Comparison of ENCODE assay signal across 8 cellular contexts in genomic region chr3:141644931-141645330, GRCh38.
DNase-seq lines count a peak whose midpoint lies in the region; ATAC-seq and TF ChIP-seq lines count a peak whose summit lies in the region.

No MANE protein-coding gene starts in this region.

- H3K27ac ChIP-seq in RWPE2 (ENCODE audit: poor library complexity, severe bottlenecking) = no peak overlapping the region
- no peak overlapping the region for H3K27ac ChIP-seq in psoas muscle

- H3K4me3 ChIP-seq in RWPE2 (ENCODE audit: severe bottlenecking) (no peak overlapping the region), psoas muscle (no peak overlapping the region)

- H3K9me3 ChIP-seq in RWPE2 (ENCODE audit: severe bottlenecking) (no peaks in the 10 kb centered on the region), psoas muscle (peaks cover 5% of the 10 kb centered on the region)

- DNase-seq in ACHN = peak; percentile 61
- DNase-seq in RWPE2 (ENCODE audit: low spot score) = no peak
- peak; percentile 49 for DNase-seq in activated T-helper 9 cell treated with anti-CD3 and anti-CD28 coated beads, Interleukin-2, amount 50 U/mL, for 16 hours (ENCODE audit: low read depth)
- peak; percentile 45 for DNase-seq in glomerular visceral epithelial cell (ENCODE audit: extremely low spot score)
- peak; percentile 76 to 82 for DNase-seq in psoas muscle
- no peak for DNase-seq in NCI-H774 (lab: John Stamatoyannopoulos, UW)

- WGBS in psoas muscle, 3 donors = 37 to 42% (median 38%) methylated on average over 5 of the region's 5 CpGs

- H3K36me3 ChIP-seq in RWPE2 (ENCODE audit: low read depth) (no peaks in the 10 kb centered on the region), psoas muscle (ENCODE audit: insufficient read depth in 1 of 2, low read depth in 1 of 2) (no peaks in the 10 kb centered on the region)

- in situ Hi-C loops in ACHN (cut with HindIII; ENCODE audit: low pct_ligation_motif_present, low pct_unique_long_range_greater_than_20kb, low sequenced_read_pairs) = no loop called here

- H3K4me1 ChIP-seq in RWPE2 (ENCODE audit: insufficient read depth, poor library complexity, severe bottlenecking) (no peaks in the 10 kb centered on the region), psoas muscle (no peaks in the 10 kb centered on the region)

- intact Hi-C loops in psoas muscle (cut with DNase I) = no loop called here

- TF ChIP-seq CTCF in RWPE2 (IDR thresholded peaks at IDR 0.05; ENCODE audit: poor library complexity, severe bottlenecking) = peak; percentile 56
- TF ChIP-seq CTCF in psoas muscle (IDR thresholded peaks at IDR 0.05) = peak; percentile 40

- H3K27me3 ChIP-seq in RWPE2 (ENCODE audit: insufficient read depth, poor library complexity, severe bottlenecking) (no peaks in the 10 kb centered on the region), psoas muscle (ENCODE audit: insufficient read depth in 3 of 3, low read length in 2 of 3) (no peaks in the 10 kb centered on the region)

- ATAC-seq in GM18520 (IDR thresholded peaks at IDR 0.05; ENCODE audit: unreplicated experiment) (peak; percentile 58), HG03439 (IDR thresholded peaks at IDR 0.05; ENCODE audit: unreplicated experiment) (peak; percentile 76), RWPE2 (ENCODE audit: low read depth) (peak; percentile 66; the same call in 2 of the 3 replicates), psoas muscle (peak in 3 of 4 donors; percentile 52 to 76 (median 58))

Comparison
In these comparisons a context has a peak if more than half of its experiments do, and no peak if none do; other contexts are left out.
1. DNase-seq: peak in ACHN (single experiment), activated T-helper 9 cell treated with anti-CD3 and anti-CD28 coated beads, Interleukin-2, amount 50 U/mL, for 16 hours (single experiment), glomerular visceral epithelial cell (single experiment) and psoas muscle (2 of 2); none in RWPE2 (single experiment) and NCI-H774 (single experiment).
2. Peak in every context shown above with its lines, with median percentiles within 50 percentile points of each other: ATAC-seq.